ENCODE assay signal across 8 cellular contexts in genomic region chr1:120724507-120724906, GRCh38. TPM values are rescaled to one million over a fixed set of nuclear protein-coding genes. Genes with fewer than 3 reads are reported as not detected.
A peak's percentile ranks its signal among the peaks of the same experiment; 100 is the strongest.
DNase-seq lines count a peak whose midpoint lies in the region; ATAC-seq and TF ChIP-seq lines count a peak whose summit lies in the region.
"Not testable (repeated sequence)": the region's sequence is repeated elsewhere in the genome, so short reads cannot be mapped to it uniquely, and the experiment has no call there.

No MANE protein-coding gene starts in this region.

- H3K79me2 ChIP-seq in KMS-11 (ENCODE audit: insufficient read depth, low read depth): not testable (repeated sequence)

- peak overlapping the region in 1 of 2 donors; percentile 9 for H3K4me3 ChIP-seq in CD4-positive, alpha-beta memory T cell (ENCODE audit: low read length in 2 of 2)
- H3K4me3 ChIP-seq in KMS-11 (IDR thresholded peaks at IDR 0.05; ENCODE audit: insufficient read depth, low read depth, low read length); ovary: not testable (repeated sequence)
- peak overlapping the region in 2 of 3 donors; percentile 62 to 73 for H3K4me3 ChIP-seq in right lobe of liver

- H2AFZ ChIP-seq in KMS-11 (ENCODE audit: low read depth): not testable (repeated sequence)

- TF ChIP-seq POLR2A in right lobe of liver (IDR thresholded peaks at IDR 0.05); ovary (IDR thresholded peaks at IDR 0.05): not testable (repeated sequence)

- intact Hi-C loops in CD4-positive, alpha-beta memory T cell (cut with micrococcal nuclease); right lobe of liver (cut with DNase I); ovary (cut with DNase I): not testable (repeated sequence)

- not testable (repeated sequence) for H3K9me3 Mint-ChIP-seq in CD4-positive, alpha-beta memory T cell; WTC11; activated naive CD8-positive, alpha-beta T cell treated with anti-CD3 and anti-CD28 coated beads, Interleukin-2, amount 50 U/mL, for 24 hours; effector memory CD8-positive, alpha-beta T cell; stimulated activated naive CD8-positive, alpha-beta T cell treated with anti-CD3 and anti-CD28 coated beads, Interleukin-15, Interleukin-2, amounts not matched to agents 100 ng/mL and 50 ng/mL, for 24 hours

- peak overlapping the region; percentile 44 to 81 (median 68) for H3K4me3 Mint-ChIP-seq in CD4-positive, alpha-beta memory T cell
- peak overlapping the region; percentile 43; the same call in 1 of the 2 replicates for H3K4me3 Mint-ChIP-seq in WTC11
- H3K4me3 Mint-ChIP-seq in activated naive CD8-positive, alpha-beta T cell treated with anti-CD3 and anti-CD28 coated beads, Interleukin-2, amount 50 U/mL, for 24 hours: peak overlapping the region; percentile 58
- H3K4me3 Mint-ChIP-seq in effector memory CD8-positive, alpha-beta T cell: peak overlapping the region; percentile 52 to 63
- H3K4me3 Mint-ChIP-seq in stimulated activated naive CD8-positive, alpha-beta T cell treated with anti-CD3 and anti-CD28 coated beads, Interleukin-15, Interleukin-2, amounts not matched to agents 100 ng/mL and 50 ng/mL, for 24 hours: peak overlapping the region; percentile 70

- H3K9ac ChIP-seq in KMS-11: peak overlapping the region; percentile 61; the same call in 1 of the 2 replicates

- not testable (repeated sequence) for H3K36me3 Mint-ChIP-seq in CD4-positive, alpha-beta memory T cell; WTC11; activated naive CD8-positive, alpha-beta T cell treated with anti-CD3 and anti-CD28 coated beads, Interleukin-2, amount 50 U/mL, for 24 hours (ENCODE audit: low read depth); effector memory CD8-positive, alpha-beta T cell (ENCODE audit: insufficient read depth); stimulated activated naive CD8-positive, alpha-beta T cell treated with anti-CD3 and anti-CD28 coated beads, Interleukin-15, Interleukin-2, amounts not matched to agents 100 ng/mL and 50 ng/mL, for 24 hours (ENCODE audit: low read depth)

- H3K4me2 ChIP-seq in KMS-11: not testable (repeated sequence)

- not testable (repeated sequence) for H4K20me1 ChIP-seq in KMS-11 (ENCODE audit: insufficient read depth)

- not testable (repeated sequence) for H3K4me1 Mint-ChIP-seq in CD4-positive, alpha-beta memory T cell; WTC11; activated naive CD8-positive, alpha-beta T cell treated with anti-CD3 and anti-CD28 coated beads, Interleukin-2, amount 50 U/mL, for 24 hours; effector memory CD8-positive, alpha-beta T cell (ENCODE audit: low read depth in 2 of 2); stimulated activated naive CD8-positive, alpha-beta T cell treated with anti-CD3 and anti-CD28 coated beads, Interleukin-15, Interleukin-2, amounts not matched to agents 100 ng/mL and 50 ng/mL, for 24 hours (ENCODE audit: low read depth)

- POLR2A ChIA-PET in CD4-positive, alpha-beta memory T cell (lab: Charles Lee; ENCODE audit: partially characterized antibody); WTC11 (lab: Charles Lee): not testable (repeated sequence)

- H3K36me3 ChIP-seq in CD4-positive, alpha-beta memory T cell (ENCODE audit: insufficient read depth, low read length); KMS-11 (ENCODE audit: insufficient read depth); right lobe of liver; ovary: not testable (repeated sequence)

- CTCF ChIA-PET in CD4-positive, alpha-beta memory T cell (lab: Charles Lee; ENCODE audit: partially characterized antibody); WTC11 (lab: Charles Lee): not testable (repeated sequence)

- ATAC-seq in WTC11; activated naive CD8-positive, alpha-beta T cell treated with anti-CD3 and anti-CD28 coated beads, Interleukin-2, amount 50 U/mL, for 24 hours; effector memory CD8-positive, alpha-beta T cell (replicated peaks); right lobe of liver: not testable (repeated sequence)

- peak in 4 of 5 donors; percentile 17 to 33 (median 21) for DNase-seq in CD4-positive, alpha-beta memory T cell
- DNase-seq in WTC11 (ENCODE audit: low spot score) (peak; percentile 7), right lobe of liver (peak in 1 of 3 donors; percentile 18), ovary (peak in 3 of 5 donors; percentile 10 to 33 (median 23))
- DNase-seq in activated naive CD8-positive, alpha-beta T cell treated with anti-CD3 and anti-CD28 coated beads, Interleukin-2, amount 50 U/mL, for 24 hours: peak; percentile 16
- not testable (repeated sequence) for DNase-seq in effector memory CD8-positive, alpha-beta T cell

- H3K27me3 ChIP-seq in CD4-positive, alpha-beta memory T cell (ENCODE audit: insufficient read depth, low read length); KMS-11 (ENCODE audit: insufficient read depth, low read depth); right lobe of liver; ovary: not testable (repeated sequence)

- not testable (repeated sequence) for H3K27me3 Mint-ChIP-seq in CD4-positive, alpha-beta memory T cell; WTC11 (ENCODE audit: low read depth); activated naive CD8-positive, alpha-beta T cell treated with anti-CD3 and anti-CD28 coated beads, Interleukin-2, amount 50 U/mL, for 24 hours; effector memory CD8-positive, alpha-beta T cell; stimulated activated naive CD8-positive, alpha-beta T cell treated with anti-CD3 and anti-CD28 coated beads, Interleukin-15, Interleukin-2, amounts not matched to agents 100 ng/mL and 50 ng/mL, for 24 hours

- not testable (repeated sequence) for TF ChIP-seq EP300 in ovary (IDR thresholded peaks at IDR 0.05)

- H3K27ac ChIP-seq in CD4-positive, alpha-beta memory T cell (ENCODE audit: low read depth, low read length): peak overlapping the region; percentile 58
- H3K27ac ChIP-seq in KMS-11 (0 out of 2 replicates have a peak overlapping the region, but pooled peaks have one; percentile 33), right lobe of liver (peak overlapping the region in 1 of 3 donors; percentile 63), ovary (peak overlapping the region in 1 of 2 donors; percentile 78)

- H3K27ac Mint-ChIP-seq in CD4-positive, alpha-beta memory T cell: peak overlapping the region in 1 of 7 donors; percentile 48
- H3K27ac Mint-ChIP-seq in WTC11; activated naive CD8-positive, alpha-beta T cell treated with anti-CD3 and anti-CD28 coated beads, Interleukin-2, amount 50 U/mL, for 24 hours; effector memory CD8-positive, alpha-beta T cell; stimulated activated naive CD8-positive, alpha-beta T cell treated with anti-CD3 and anti-CD28 coated beads, Interleukin-15, Interleukin-2, amounts not matched to agents 100 ng/mL and 50 ng/mL, for 24 hours: not testable (repeated sequence)

- not testable (repeated sequence) for H3K9me3 ChIP-seq in CD4-positive, alpha-beta memory T cell (ENCODE audit: control insufficient read depth in 1 of 2, low read length in 2 of 2); right lobe of liver; ovary

- no CpG with 5 or more reads among the region's 28 CpGs for WGBS in right lobe of liver (ENCODE audit: insufficient coverage, low coverage, low lambda C conversion rate, missing lambda C conversion rate)
- WGBS in ovary, 3 donors: 1% methylated on average over 10 of the region's 28 CpGs; no CpG with 5 or more reads in 2 of the 3 donors

- not testable (repeated sequence) for TF ChIP-seq CTCF in KMS-11 (conservative IDR thresholded peaks at IDR 0.05; ENCODE audit: low read depth, low read length); WTC11 (IDR thresholded peaks at IDR 0.05); right lobe of liver (IDR thresholded peaks at IDR 0.05); ovary (IDR thresholded peaks at IDR 0.05)

- not testable (repeated sequence) for H3K4me1 ChIP-seq in CD4-positive, alpha-beta memory T cell (ENCODE audit: insufficient read depth, low read length); KMS-11 (ENCODE audit: low read depth, poor library complexity, severe bottlenecking); right lobe of liver; ovary (ENCODE audit: insufficient read depth)

RNA-seq across cellular contexts. Expression of gene NBPF26, which starts 0.8 kb away (rescaled TPM):
- total RNA-seq in CD4-positive, alpha-beta memory T cell: 10 to 100 TPM; 63.8 to 70.0 TPM
- 1 to 10 TPM; 4.1 to 9.3 TPM for polyA plus RNA-seq in CD4-positive, alpha-beta memory T cell
- 5.3 to 7.2 TPM (median 5.7 TPM) in 3 replicates for total RNA-seq in WTC11 (2021)
- 10 to 100 TPM in 3 of 6 experiments, 1 to 10 TPM in 3; 3.3 to 17.2 (median 9.5) TPM for total RNA-seq in right lobe of liver
- total RNA-seq in ovary: 10 to 100 TPM in 6 of 7 donors, 1 to 10 TPM in 1; 7.6 to 29.3 (median 18.0) TPM
- 10 to 100 TPM; 12.3 to 20.7 TPM for polyA plus RNA-seq in ovary
